Comparison of ENCODE assay signal across 20 cellular contexts in genomic region chr16:72286936-72287620, GRCh38.
DNase-seq lines count a peak whose midpoint lies in the region; ATAC-seq and TF ChIP-seq lines count a peak whose summit lies in the region.
"Had no signal": no experiment of that assay in that cellular context is flagged by ENCODE, and none has a peak within 500 bp of the region (broad histone marks: within the 10 kb centered on the region; RNA-seq: fewer than 3 reads in every experiment).

No MANE protein-coding gene starts in this region.

- H3K27ac ChIP-seq in RWPE1 (no peak overlapping the region), epithelial cell of prostate (peak overlapping the region; percentile 91), foreskin keratinocyte (peak overlapping the region; percentile 80)
- H3K27ac ChIP-seq: C4-2B had no signal

- no peak for TF ChIP-seq CTCF in RWPE1 (conservative IDR thresholded peaks at IDR 0.05; ENCODE audit: low read depth)
- no peak for TF ChIP-seq CTCF in foreskin keratinocyte (conservative IDR thresholded peaks at IDR 0.05)

- POLR2A ChIA-PET in RWPE1 (lab: Yijun Ruan, JAX; ENCODE audit: low non-redundant PET): no interaction called here

- ATAC-seq in foreskin keratinocyte: peak; percentile 27
- no peak for ATAC-seq in HG03139 (IDR thresholded peaks at IDR 0.05; ENCODE audit: unreplicated experiment)
- ATAC-seq: K562 had no signal

- DNase-seq in EH (ENCODE audit: low read depth): peak; percentile 5
- DNase-seq in RWPE1 (ENCODE audit: low spot score): peak; percentile 4
- DNase-seq in epithelial cell of prostate (ENCODE audit: low read depth, low spot score): no peak
- peak; percentile 82 to 91 for DNase-seq in foreskin keratinocyte
- no peak for DNase-seq in NK-92 treated with Interleukin-12 subunit alpha and Interleukin-12 subunit beta, amount 100 ng/mL, for 24 hours (lab: John Stamatoyannopoulos, UW)
- DNase-seq in NCI-H774 (lab: John Stamatoyannopoulos, UW): no peak
- DNase-seq in NCI-H187 (lab: John Stamatoyannopoulos, UW): no peak
- DNase-seq: DMS53, EL, GF-D8, GOT3, HCEC 1CT, NCI-H1092, NCI-H1436, NCI-H2029, NCI-H524 treated with DMSO at 0.1 percent for 48 hours, SHP77 had no signal

- H3K4me1 ChIP-seq in foreskin keratinocyte: peaks cover 28% of the 10 kb centered on the region

- no peaks in the 10 kb centered on the region for H3K27me3 ChIP-seq in foreskin keratinocyte

- CTCF ChIA-PET in RWPE1 (lab: Yijun Ruan, JAX): no interaction called here

Comparison
In these comparisons a context has a peak if more than half of its experiments do, and no peak if none do; other contexts are left out.
1. DNase-seq: peak in EH (single experiment), RWPE1 (single experiment) and foreskin keratinocyte (2 of 2); none in epithelial cell of prostate (single experiment), NK-92 treated with Interleukin-12 subunit alpha and Interleukin-12 subunit beta, amount 100 ng/mL, for 24 hours (single experiment), NCI-H774 (single experiment) and NCI-H187 (0 of 2).